Comparison of ENCODE assay signal across 8 cellular contexts in genomic region chr2:40451926-40452605, GRCh38. TPM values are rescaled to one million over a fixed set of nuclear protein-coding genes. Genes with fewer than 3 reads are reported as not detected.
DNase-seq lines count a peak whose midpoint lies in the region; ATAC-seq and TF ChIP-seq lines count a peak whose summit lies in the region.

Gene SLC8A1 (minus strand): TSS chr2:40452090.

- H3K27ac Mint-ChIP-seq in activated CD4-positive, alpha-beta T cell treated with anti-CD3 and anti-CD28 coated beads, Interleukin-2, amount 10 ng/mL, durations not matched to agents 24 days and 14 days, result peak within 1 kb of the TSS; percentile 80
- H3K27ac Mint-ChIP-seq in activated naive CD8-positive, alpha-beta T cell treated with anti-CD3 and anti-CD28 coated beads, Interleukin-2, amount 10 ng/mL, durations not matched to agents 7 days and 5 days, result peak within 1 kb of the TSS; percentile 68

- no peaks in the 10 kb centered on the region for H3K36me3 ChIP-seq in right atrium auricular region
- no peaks in the 10 kb centered on the region for H3K36me3 ChIP-seq in psoas muscle (ENCODE audit: insufficient read depth in 1 of 2, low read depth in 1 of 2)

- 4 to 10% (median 9%) methylated on average over 35 to 82 of the region's 82 CpGs for WGBS in psoas muscle, 3 donors

- POLR2A ChIA-PET in activated naive CD8-positive, alpha-beta T cell treated with anti-CD3 and anti-CD28 coated beads, Interleukin-2, amount 10 ng/mL, durations not matched to agents 7 days and 5 days (lab: Charles Lee), result no interaction called here

- H3K27ac ChIP-seq in right atrium auricular region (peak within 1 kb of the TSS; percentile 65 to 76), psoas muscle (no peak within 1 kb of the TSS)

- intact Hi-C loops in activated CD4-positive, alpha-beta T cell treated with anti-CD3 and anti-CD28 coated beads, Interleukin-2, amount 10 ng/mL, durations not matched to agents 24 days and 14 days (cut with micrococcal nuclease), result loop anchor here (2.0 kb wide), 2 partner anchors 103 to 531 kb away; no protein-coding TSS in a partner anchor
- intact Hi-C loops in psoas muscle (cut with DNase I), result no loop called here

- peak within 1 kb of the TSS; percentile 82 for H3K4me3 Mint-ChIP-seq in activated CD4-positive, alpha-beta T cell treated with anti-CD3 and anti-CD28 coated beads, Interleukin-2, amount 10 ng/mL, durations not matched to agents 24 days and 14 days
- H3K4me3 Mint-ChIP-seq in activated naive CD8-positive, alpha-beta T cell treated with anti-CD3 and anti-CD28 coated beads, Interleukin-2, amount 10 ng/mL, durations not matched to agents 7 days and 5 days, result peak within 1 kb of the TSS; percentile 91

- H3K27me3 ChIP-seq in right atrium auricular region, result no peaks in the 10 kb centered on the region
- peaks cover 0 to 34% (median 1%) of the 10 kb centered on the region in 3 donors for H3K27me3 ChIP-seq in psoas muscle (ENCODE audit: insufficient read depth in 3 of 3, low read length in 2 of 3)

- peaks cover 22% of the 10 kb centered on the region for H3K4me1 Mint-ChIP-seq in activated CD4-positive, alpha-beta T cell treated with anti-CD3 and anti-CD28 coated beads, Interleukin-2, amount 10 ng/mL, durations not matched to agents 24 days and 14 days
- H3K4me1 Mint-ChIP-seq in activated naive CD8-positive, alpha-beta T cell treated with anti-CD3 and anti-CD28 coated beads, Interleukin-2, amount 10 ng/mL, durations not matched to agents 7 days and 5 days, result peaks cover 17% of the 10 kb centered on the region

- H3K4me3 ChIP-seq in NB4 (ENCODE audit: low read depth, low read length) (peak within 1 kb of the TSS; percentile 55), right atrium auricular region (peak within 1 kb of the TSS; percentile 38 to 59), psoas muscle (peak within 1 kb of the TSS; percentile 64)

- TF ChIP-seq CTCF in NB4 (IDR thresholded peaks at IDR 0.05; ENCODE audit: low read depth, low read length) (no peak), right atrium auricular region (IDR thresholded peaks at IDR 0.05) (no peak), psoas muscle (IDR thresholded peaks at IDR 0.05) (no peak)

- H3K9me3 Mint-ChIP-seq in activated CD4-positive, alpha-beta T cell treated with anti-CD3 and anti-CD28 coated beads, Interleukin-2, amount 10 ng/mL, durations not matched to agents 24 days and 14 days, result no peaks in the 10 kb centered on the region
- no peaks in the 10 kb centered on the region for H3K9me3 Mint-ChIP-seq in activated naive CD8-positive, alpha-beta T cell treated with anti-CD3 and anti-CD28 coated beads, Interleukin-2, amount 10 ng/mL, durations not matched to agents 7 days and 5 days

- peak; percentile 70 for ATAC-seq in activated naive CD8-positive, alpha-beta T cell treated with anti-CD3 and anti-CD28 coated beads, Interleukin-2, amount 10 ng/mL, durations not matched to agents 7 days and 5 days (ENCODE audit: low read depth)
- peak; percentile 46 to 61 (median 51) for ATAC-seq in psoas muscle

- peaks cover 51% of the 10 kb centered on the region for H3K27me3 Mint-ChIP-seq in activated CD4-positive, alpha-beta T cell treated with anti-CD3 and anti-CD28 coated beads, Interleukin-2, amount 10 ng/mL, durations not matched to agents 24 days and 14 days
- peaks cover 50% of the 10 kb centered on the region for H3K27me3 Mint-ChIP-seq in activated naive CD8-positive, alpha-beta T cell treated with anti-CD3 and anti-CD28 coated beads, Interleukin-2, amount 10 ng/mL, durations not matched to agents 7 days and 5 days

- no peaks in the 10 kb centered on the region for H3K36me3 Mint-ChIP-seq in activated CD4-positive, alpha-beta T cell treated with anti-CD3 and anti-CD28 coated beads, Interleukin-2, amount 10 ng/mL, durations not matched to agents 24 days and 14 days (ENCODE audit: low read depth)
- peaks cover 2% of the 10 kb centered on the region for H3K36me3 Mint-ChIP-seq in activated naive CD8-positive, alpha-beta T cell treated with anti-CD3 and anti-CD28 coated beads, Interleukin-2, amount 10 ng/mL, durations not matched to agents 7 days and 5 days

- no peak for TF ChIP-seq POLR2A in NB4 (IDR thresholded peaks at IDR 0.05; ENCODE audit: extremely low read depth, insufficient read length)

- DNase-seq in activated CD4-positive, alpha-beta T cell treated with anti-CD3 and anti-CD28 coated beads, Interleukin-2, amount 10 ng/mL, durations not matched to agents 24 days and 14 days, result peak; percentile 72
- no peak for DNase-seq in activated CD4-positive, alpha-beta T cell treated with anti-CD3 and anti-CD28 coated beads, Interleukin-2, amount 50 U/mL, for 4 hours
- DNase-seq in NB4 (ENCODE audit: low read depth), result peak; percentile 46
- peak; percentile 47 for DNase-seq in activated naive CD8-positive, alpha-beta T cell treated with anti-CD3 and anti-CD28 coated beads, Interleukin-2, amount 10 ng/mL, durations not matched to agents 7 days and 5 days
- no peak for DNase-seq in right atrium auricular region (ENCODE audit: low spot score)
- peak; percentile 41 to 51 for DNase-seq in psoas muscle
- no peak for DNase-seq in activated gamma-delta T cell (lab: John Stamatoyannopoulos, UW)
- no peak for DNase-seq in HUDEP-2 (lab: John Stamatoyannopoulos, UW; ENCODE audit: unreplicated experiment in 76 of 76)

- no peaks in the 10 kb centered on the region for H3K9me3 ChIP-seq in right atrium auricular region
- no peaks in the 10 kb centered on the region for H3K9me3 ChIP-seq in psoas muscle

- H3K4me1 ChIP-seq in right atrium auricular region (peaks cover 0 to 42% of the 10 kb centered on the region in 2 donors), psoas muscle (no peaks in the 10 kb centered on the region)

RNA-seq across cellular contexts. Expression of gene SLC8A1, which starts in this region (rescaled TPM):
- total RNA-seq in activated CD4-positive, alpha-beta T cell treated with anti-CD3 and anti-CD28 coated beads, Interleukin-2, amount 10 ng/mL, durations not matched to agents 24 days and 14 days, result 3.4 and 5.0 TPM in 2 replicates
- total RNA-seq in activated naive CD8-positive, alpha-beta T cell treated with anti-CD3 and anti-CD28 coated beads, Interleukin-2, amount 10 ng/mL, durations not matched to agents 7 days and 5 days, result under 1 TPM; 0.68 to 0.75 TPM
- 100 to 1,000 TPM; 493 to 738 TPM for total RNA-seq in right atrium auricular region
- 1 to 10 TPM; 2.3 to 4.9 (median 3.3) TPM for total RNA-seq in psoas muscle
- polyA plus RNA-seq in psoas muscle, result under 1 TPM; 0.20 to 0.39 (median 0.27) TPM

Comparison
In these comparisons a context has a peak if more than half of its experiments do, and no peak if none do; other contexts are left out.
1. RNA of gene SLC8A1 (total RNA-seq): 493 to 738 TPM in right atrium auricular region; 3.4 to 5.0 TPM in activated CD4-positive, alpha-beta T cell treated with anti-CD3 and anti-CD28 coated beads, Interleukin-2, amount 10 ng/mL, durations not matched to agents 24 days and 14 days, 2.3 to 4.9 TPM in psoas muscle and 0.68 to 0.75 TPM in activated naive CD8-positive, alpha-beta T cell treated with anti-CD3 and anti-CD28 coated beads, Interleukin-2, amount 10 ng/mL, durations not matched to agents 7 days and 5 days; every median in the first group is over 10 times any median in the second.
2. DNase-seq: peak in activated CD4-positive, alpha-beta T cell treated with anti-CD3 and anti-CD28 coated beads, Interleukin-2, amount 10 ng/mL, durations not matched to agents 24 days and 14 days (single experiment), NB4 (single experiment) and psoas muscle (2 of 2); none in activated CD4-positive, alpha-beta T cell treated with anti-CD3 and anti-CD28 coated beads, Interleukin-2, amount 50 U/mL, for 4 hours (0 of 2), right atrium auricular region (single experiment), activated gamma-delta T cell (single experiment) and HUDEP-2 (0 of 76).
3. Peak in DNase-seq and ATAC-seq in activated naive CD8-positive, alpha-beta T cell treated with anti-CD3 and anti-CD28 coated beads, Interleukin-2, amount 10 ng/mL, durations not matched to agents 7 days and 5 days; RNA of the gene not detected or under 1 TPM.
4. Peak in every context shown above with its lines, with median percentiles within 50 percentile points of each other: H3K4me3 ChIP-seq.